16 cellular contexts compared by ENCODE assay signal in genomic region chr20:2538356-2538755, GRCh38. TPM values are rescaled to one million over a fixed set of nuclear protein-coding genes. Genes with fewer than 3 reads are reported as not detected.
DNase-seq lines count a peak whose midpoint lies in the region; ATAC-seq and TF ChIP-seq lines count a peak whose summit lies in the region.
"Had no signal": no experiment of that assay in that cellular context is flagged by ENCODE, and none has a peak within 500 bp of the region (broad histone marks: within the 10 kb centered on the region; RNA-seq: fewer than 3 reads in every experiment).

No MANE protein-coding gene starts in this region.

- no peak overlapping the region for H3K4me2 ChIP-seq in neural progenitor cell
- H3K4me2 ChIP-seq: BLaER1 had no signal

- H3K9me3 ChIP-seq in HEK293 (ENCODE audit: control insufficient read depth, insufficient read depth, low read depth, low read length) (no peaks in the 10 kb centered on the region), neural progenitor cell (ENCODE audit: low read depth) (no peaks in the 10 kb centered on the region), testis (no peaks in the 10 kb centered on the region), gastroesophageal sphincter (no peaks in the 10 kb centered on the region)
- H3K9me3 ChIP-seq: BLaER1, Caco-2 had no signal

- ATAC-seq in HG03457 (IDR thresholded peaks at IDR 0.05; ENCODE audit: unreplicated experiment) (no peak), gastroesophageal sphincter (no peak)
- ATAC-seq: HCT116 had no signal

- no peak overlapping the region for H2AFZ ChIP-seq in neural progenitor cell (replicated peaks)

- no peaks in the 10 kb centered on the region for H3K36me3 Mint-ChIP-seq in neural progenitor cell
- H3K36me3 Mint-ChIP-seq: CD8-positive, alpha-beta memory T cell had no signal

- 75 to 87% methylated on average over 12 of the region's 12 CpGs for WGBS in testis, 2 donors
- 57 to 63% methylated on average over 3 to 12 of the region's 12 CpGs for WGBS in gastroesophageal sphincter (ENCODE audit: low coverage in 1 of 2), 2 donors

- H4K20me1 ChIP-seq in neural progenitor cell (ENCODE audit: low read depth), result no peaks in the 10 kb centered on the region
- H4K20me1 ChIP-seq: BLaER1 had no signal

- H3K4me3 Mint-ChIP-seq in neural progenitor cell, result no peak overlapping the region
- H3K4me3 Mint-ChIP-seq: CD8-positive, alpha-beta memory T cell had no signal

- TF ChIP-seq POLR2A in testis (IDR thresholded peaks at IDR 0.05) (no peak), gastroesophageal sphincter (IDR thresholded peaks at IDR 0.05) (no peak)

- H3K79me2 ChIP-seq in neural progenitor cell (ENCODE audit: low read depth), result no peaks in the 10 kb centered on the region

- POLR2A ChIA-PET in HEK293 (lab: Yijun Ruan, JAX), result interaction anchor here (0.9 to 1.7 kb wide), 2 partner anchors 11 to 114 kb away, joined by 3 to 5 read pairs; partner anchors contain the start of gene NOP56

- H3K27ac ChIP-seq in HEK293 (ENCODE audit: extremely low read depth, low read depth, low read length) (no peak overlapping the region), cingulate gyrus (ENCODE audit: low read depth, low read length) (peak overlapping the region; percentile 89), neural progenitor cell (no peak overlapping the region), testis (peak overlapping the region; percentile 78 to 86), gastroesophageal sphincter (no peak overlapping the region)
- H3K27ac ChIP-seq: BLaER1 had no signal

- 0 out of 2 replicates have a peak, but pooled peaks cover 5% of the 10 kb centered on the region for H3K4me1 ChIP-seq in HEK293 (ENCODE audit: control insufficient read depth, insufficient read depth, low read length)
- peaks cover 17% of the 10 kb centered on the region for H3K4me1 ChIP-seq in neural progenitor cell
- H3K4me1 ChIP-seq in testis, result peaks cover 16% of the 10 kb centered on the region
- no peaks in the 10 kb centered on the region for H3K4me1 ChIP-seq in gastroesophageal sphincter
- H3K4me1 ChIP-seq: BLaER1, Caco-2 had no signal

- peaks cover 26% of the 10 kb centered on the region for H3K4me1 Mint-ChIP-seq in neural progenitor cell
- H3K4me1 Mint-ChIP-seq: CD8-positive, alpha-beta memory T cell had no signal

- H3K27ac Mint-ChIP-seq in neural progenitor cell, result peak overlapping the region; percentile 42
- H3K27ac Mint-ChIP-seq: CD8-positive, alpha-beta memory T cell had no signal

- DNase-seq in neural progenitor cell (ENCODE audit: low spot score) (no peak), testis (no peak)
- DNase-seq in stimulated activated CD4-positive, alpha-beta T cell treated with anti-CD3 and anti-CD28 coated beads, Interleukin-4, amount 100 ng/mL, for 1 hour, result no peak
- DNase-seq: 8988T; AML-193; Caco-2; CD8-positive, alpha-beta memory T cell; DND-41 had no signal

- no peak for TF ChIP-seq EP300 in gastroesophageal sphincter (IDR thresholded peaks at IDR 0.05)

- intact Hi-C loops in testis (cut with DNase I; ENCODE audit: low total_unique reads), result no loop called here

- H3K27me3 ChIP-seq in neural progenitor cell (peaks cover 46% of the 10 kb centered on the region), testis (no peaks in the 10 kb centered on the region), gastroesophageal sphincter (peaks cover 70% of the 10 kb centered on the region)
- H3K27me3 ChIP-seq: BLaER1 had no signal

- no peak overlapping the region for H3K9ac ChIP-seq in neural progenitor cell
- H3K9ac ChIP-seq: BLaER1 had no signal

- no peaks in the 10 kb centered on the region for H3K9me3 Mint-ChIP-seq in neural progenitor cell
- H3K9me3 Mint-ChIP-seq: CD8-positive, alpha-beta memory T cell had no signal

- H3F3A ChIP-seq in neural progenitor cell (ENCODE audit: low read depth), result no peaks in the 10 kb centered on the region

- H3K4me3 ChIP-seq in HEK293 (ENCODE audit: low read depth, low read length), result no peak overlapping the region
- H3K4me3 ChIP-seq in neural progenitor cell, result no peak overlapping the region
- H3K4me3 ChIP-seq in testis, result no peak overlapping the region
- no peak overlapping the region for H3K4me3 ChIP-seq in gastroesophageal sphincter
- H3K4me3 ChIP-seq: BLaER1 had no signal

- TF ChIP-seq CTCF in HEK293 (tag by site-specific recombination; IDR thresholded peaks at IDR 0.05), result no peak
- no peak for TF ChIP-seq CTCF in neural progenitor cell (IDR thresholded peaks at IDR 0.05)
- no peak for TF ChIP-seq CTCF in testis (IDR thresholded peaks at IDR 0.05)
- no peak for TF ChIP-seq CTCF in gastroesophageal sphincter (IDR thresholded peaks at IDR 0.05)

- CTCF ChIA-PET in HEK293 (lab: Yijun Ruan, JAX), result interaction anchor here (1.6 to 4.3 kb wide), 2 partner anchors 15 to 17 kb away, joined by 13 to 26 read pairs; no protein-coding TSS in a partner anchor

- H3K36me3 ChIP-seq in HEK293 (ENCODE audit: control insufficient read depth in 2 of 2, insufficient read depth in 1 of 2, low read length in 2 of 2), result no peaks in the 10 kb centered on the region; a peak in 1 of 3 replicates
- H3K36me3 ChIP-seq in neural progenitor cell, result no peaks in the 10 kb centered on the region
- no peaks in the 10 kb centered on the region for H3K36me3 ChIP-seq in testis (ENCODE audit: low read depth, missing control alignments)
- no peaks in the 10 kb centered on the region for H3K36me3 ChIP-seq in gastroesophageal sphincter
- H3K36me3 ChIP-seq: BLaER1 had no signal

- H3K27me3 Mint-ChIP-seq in neural progenitor cell (ENCODE audit: insufficient read depth, low read depth), result peaks cover 17% of the 10 kb centered on the region

TF ChIP-seq in HEK293, 187 proteins besides CTCF, POLR2A, EP300 and RAD21:
- no peak for TF ChIP-seq ZBTB6 (tag by site-specific recombination; IDR thresholded peaks at IDR 0.05)
- 0 out of 2 replicates have a peak, but pooled peaks have one; percentile 4 for TF ChIP-seq ZNF341 (tag by site-specific recombination; IDR thresholded peaks at IDR 0.05; ENCODE audit: low read depth)
- no peak for TF ChIP-seq ZSCAN18 (tag by site-specific recombination; IDR thresholded peaks at IDR 0.05)
- no peak for TF ChIP-seq ZNF549 (tag by site-specific recombination; IDR thresholded peaks at IDR 0.05)

RNA-seq across cellular contexts. Expression of gene TMC2, which starts 2.0 kb away (rescaled TPM):
- not detected in 2 replicates for total RNA-seq in neural progenitor cell (ENCODE audit: low replicate concordance)
- total RNA-seq in testis, result under 1 TPM; 0.56 to 0.63 TPM
- polyA plus RNA-seq in testis (ENCODE audit: insufficient read depth, low read depth, low replicate concordance), result 0.59 TPM
- under 1 TPM in 2 of 4 donors, not detected in 2; 0.15 to 0.35 TPM for total RNA-seq in gastroesophageal sphincter
- total RNA-seq: Caco-2; CD8-positive, alpha-beta memory T cell; H4; HT1080 had no signal
- polyA plus RNA-seq: CD8-positive, alpha-beta memory T cell had no signal

RNA-seq across cellular contexts. Expression of gene ZNF343, which starts 29.6 kb away (rescaled TPM):
- total RNA-seq in neural progenitor cell (ENCODE audit: low replicate concordance) (7.4 and 9.7 TPM in 2 replicates), testis (10 to 100 TPM in 1 of 2 donors, 1 to 10 TPM in 1; 9.9 to 11.7 TPM), gastroesophageal sphincter (10 to 100 TPM; 10.3 to 16.8 (median 12.5) TPM)
- 11.0 TPM for polyA plus RNA-seq in testis (ENCODE audit: insufficient read depth, low read depth, low replicate concordance)

Comparison
In these comparisons a context has a peak if more than half of its experiments do, and no peak if none do; other contexts are left out.
1. H3K27ac ChIP-seq: peak in cingulate gyrus (single experiment) and testis (2 of 2); none in HEK293 (single experiment), neural progenitor cell (single experiment) and gastroesophageal sphincter (0 of 4).